ENCODE assay signal across 22 cellular contexts in the genomic region with DNA sequence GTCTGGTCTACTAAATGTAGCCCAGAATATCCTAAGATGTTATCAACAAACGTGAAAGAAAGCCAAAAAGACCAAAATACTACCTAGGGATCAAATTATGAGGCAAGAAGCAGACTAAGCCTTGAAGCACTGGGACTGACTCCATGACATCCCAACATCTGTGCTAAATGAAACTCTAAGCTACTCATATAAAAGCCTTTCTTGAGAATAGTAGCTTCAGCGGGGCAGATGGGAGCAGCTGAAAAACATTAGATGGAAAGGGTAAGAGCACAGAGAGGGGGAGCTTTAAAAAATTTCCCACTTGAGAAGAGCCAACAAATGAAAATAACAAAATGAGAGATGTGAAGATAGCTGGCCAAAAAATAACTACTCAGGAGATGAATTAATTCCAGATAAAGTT.
"Had no signal": no experiment of that assay in that cellular context is flagged by ENCODE, and none has a peak within 500 bp of the region (broad histone marks: within the 10 kb centered on the region; RNA-seq: fewer than 3 reads in every experiment).

No MANE protein-coding gene starts in this region.

- H3K27me3 ChIP-seq: adrenal gland, body of pancreas, gastroesophageal sphincter, neural progenitor cell had no signal

- DNase-seq: activated CD4-positive, alpha-beta T cell treated with anti-CD3 and anti-CD28 coated beads for 4 hours; activated CD4-positive, alpha-beta T cell treated with anti-CD3 and anti-CD28 coated beads, Interleukin-2, amount 50 U/mL, for 4 hours; activated naive CD4-positive, alpha-beta T cell; activated T-cell treated with anti-CD3 and anti-CD28 coated beads for 4 hours; activated T-cell treated with anti-CD3 and anti-CD28 coated beads, Interleukin-2, amount 50 U/mL, for 72 hours; adrenal gland; aorta; body of pancreas; lower lobe of right lung; mesenchymal stem cell; natural killer cell; posterior cingulate gyrus; right cardiac atrium; stimulated activated CD4-positive, alpha-beta T cell treated with anti-CD3 and anti-CD28 coated beads, Interleukin-2, amount 100 ng/mL, for 48 hours; stimulated activated naive CD8-positive, alpha-beta T cell treated with anti-CD3 and anti-CD28 coated beads, Interleukin-15, Interleukin-2, amounts not matched to agents 100 U/mL and 50 U/mL, for 24 hours; trophoblast cell had no signal

- H3K4me1 ChIP-seq: adrenal gland, body of pancreas, lower lobe of right lung had no signal

- ATAC-seq: activated naive CD4-positive, alpha-beta T cell treated with anti-CD3 and anti-CD28 coated beads, Interleukin-2, amount 50 U/mL, for 72 hours; activated T-cell treated with anti-CD3 and anti-CD28 coated beads, Interleukin-2, amount 50 U/mL, for 72 hours; body of pancreas; esophagus mucosa; gastroesophageal sphincter; left lobe of liver; lower lobe of right lung; natural killer cell; right cardiac atrium; stimulated activated naive CD8-positive, alpha-beta T cell treated with anti-CD3 and anti-CD28 coated beads, Interleukin-15, Interleukin-2, amounts not matched to agents 100 U/mL and 50 U/mL, for 24 hours had no signal

- H3K4me3 ChIP-seq: adrenal gland, body of pancreas, gastroesophageal sphincter, lower lobe of right lung, neural progenitor cell, thoracic aorta had no signal

- H3K36me3 ChIP-seq: adrenal gland, gastroesophageal sphincter, lower lobe of right lung, neural progenitor cell, thoracic aorta had no signal

- H3K27ac ChIP-seq: adrenal gland, body of pancreas, gastroesophageal sphincter, lower lobe of right lung, neural progenitor cell had no signal

- H3K9ac ChIP-seq: neural progenitor cell had no signal

- H3K9me3 ChIP-seq: adrenal gland, body of pancreas, gastroesophageal sphincter, lower lobe of right lung, thoracic aorta had no signal
